Comparison of ENCODE assay signal across 20 cellular contexts in genomic region chr15:54816406-54816805, GRCh38.
"Had no signal": no experiment of that assay in that cellular context is flagged by ENCODE, and none has a peak within 500 bp of the region (broad histone marks: within the 10 kb centered on the region; RNA-seq: fewer than 3 reads in every experiment).

No MANE protein-coding gene starts in this region.

- ATAC-seq: left colon; left lung; lower lobe of right lung; naive thymus-derived CD8-positive, alpha-beta T cell; psoas muscle; right lobe of liver; stimulated activated naive B cell treated with anti-CD40 and anti-IgM and Interleukin-4, amounts not matched to agents 10 μg/mL and 1 μg/mL and 100 μg/mL, for 72 hours; stimulated activated naive CD8-positive, alpha-beta T cell treated with anti-CD3 and anti-CD28 coated beads, Interleukin-15, Interleukin-2, amounts not matched to agents 100 U/mL and 50 U/mL, for 24 hours had no signal

- DNase-seq: hypothalamus; immature natural killer cell; kidney; left colon; left lung; lower lobe of right lung; mammary epithelial cell; mesenchymal stem cell; naive thymus-derived CD8-positive, alpha-beta T cell; occipital lobe; psoas muscle; right lobe of liver; stimulated activated CD4-positive, alpha-beta T cell treated with anti-CD3 and anti-CD28 coated beads, Interleukin-1b, Interleukin-23, amount 100 ng/mL, for 48 hours; stimulated activated CD4-positive, alpha-beta T cell treated with anti-CD3 and anti-CD28 coated beads, Interleukin-4, amount 100 ng/mL, for 1 hour; stimulated activated naive B cell treated with anti-CD40 and anti-IgM and Interleukin-4, amounts not matched to agents 10 μg/mL and 1 μg/mL and 100 μg/mL, for 72 hours; stimulated activated naive CD8-positive, alpha-beta T cell treated with anti-CD3 and anti-CD28 coated beads, Interleukin-15, Interleukin-2, amounts not matched to agents 100 U/mL and 50 U/mL, for 24 hours; stomach; testis; transverse colon; upper lobe of left lung had no signal
